ENCODE assay signal across 8 cellular contexts in genomic region chr20:64057628-64058498, GRCh38. TPM values are rescaled to one million over a fixed set of nuclear protein-coding genes. Genes with fewer than 3 reads are reported as not detected.
A peak's percentile ranks its signal among the peaks of the same experiment; 100 is the strongest.
DNase-seq lines count a peak whose midpoint lies in the region; ATAC-seq, FAIRE-seq and TF ChIP-seq lines count a peak whose summit lies in the region.

No MANE protein-coding gene starts in this region.

- peak; percentile 69 to 90 for DNase-seq in A549 (ENCODE audit: low read depth in 1 of 2, low spot score in 1 of 2)
- peak; percentile 66 for DNase-seq in NCI-H187 treated with DMSO at 0.1 percent for 48 hours (lab: John Stamatoyannopoulos, UW)
- peak; percentile 78 for DNase-seq in MCF 10A (ENCODE audit: unreplicated experiment)
- peak; percentile 27 for DNase-seq in kidney glomerular epithelial cell (lab: John Stamatoyannopoulos, UW)
- peak; percentile 70 to 82 for DNase-seq in stimulated activated CD4-positive, alpha-beta T cell treated with anti-CD3 and anti-CD28 coated beads, Interleukin-4, amount 100 ng/mL, for 4 hours
- DNase-seq in occipital lobe (lab: John Stamatoyannopoulos, UW) = no peak

- TF ChIP-seq CTCF in A549 (IDR thresholded peaks at IDR 0.05) (peak; percentile 74), VCaP (conservative IDR thresholded peaks at IDR 0.05) (peak; percentile 96), MCF 10A (IDR thresholded peaks at IDR 0.05; ENCODE audit: unreplicated experiment) (peak; percentile 85)

- peak; percentile 83 to 87 for TF ChIP-seq RAD21 in A549 (conservative IDR thresholded peaks at IDR 0.05 in 1 of 2, IDR thresholded peaks at IDR 0.05 in 1 of 2)

- H3K4me1 ChIP-seq in A549 = peaks cover 47% of the 10 kb centered on the region

- intact Hi-C loops in MCF 10A (cut with micrococcal nuclease) = loop anchor here (1.0 kb wide), 1 partner anchor 19 kb away; no protein-coding TSS in a partner anchor

- peaks cover 13% of the 10 kb centered on the region for H3K4me1 Mint-ChIP-seq in MCF 10A (ENCODE audit: insufficient read depth, unreplicated experiment)

- H3K36me3 Mint-ChIP-seq in MCF 10A (ENCODE audit: insufficient read depth, unreplicated experiment) = no peaks in the 10 kb centered on the region

- no peak for TF ChIP-seq EP300 in A549 (IDR thresholded peaks at IDR 0.05)

- ATAC-seq in A549 = peak; percentile 64 to 82
- peak; percentile 44 for ATAC-seq in GM18907 (IDR thresholded peaks at IDR 0.05; ENCODE audit: unreplicated experiment)

- POLR2A ChIA-PET in A549 (lab: Yijun Ruan, JAX) = no interaction called here
- POLR2A ChIA-PET in MCF 10A (lab: Yijun Ruan, JAX) = interaction anchor here (0.8 to 1.3 kb wide), 4 partner anchors 8 to 77 kb away, joined by 3 to 5 read pairs (median 4); partner anchors contain the start of gene PRPF6

- no peak for TF ChIP-seq POLR2A in A549 (IDR thresholded peaks at IDR 0.05; ENCODE audit: low read length)

- no peaks in the 10 kb centered on the region for H3K27me3 Mint-ChIP-seq in MCF 10A (ENCODE audit: insufficient read depth, unreplicated experiment)

- peak overlapping the region; percentile 25; the same call in 1 of the 3 replicates for H3K4me2 ChIP-seq in A549

- BruUV-seq in MCF 10A (replicated peaks; lab: Mats Ljungman, UMichigan) = no TSS peak

- no peak overlapping the region for H3K27ac Mint-ChIP-seq in MCF 10A (ENCODE audit: low read depth, unreplicated experiment)

- WGBS in A549 (ENCODE audit: missing lambda C conversion rate) = 43% methylated on average over 26 of the region's 33 CpGs

- no peak for FAIRE-seq in A549 (lab: Jason Lieb, UNC)

- H3K9me3 Mint-ChIP-seq in MCF 10A (ENCODE audit: unreplicated experiment) = no peaks in the 10 kb centered on the region

- H3K4me3 Mint-ChIP-seq in MCF 10A (ENCODE audit: unreplicated experiment) = no peak overlapping the region

- H3K27ac ChIP-seq in A549 (peak overlapping the region; percentile 9 to 75; a peak in 4 of 6 replicates), VCaP (peak overlapping the region; percentile 48)

- no peaks in the 10 kb centered on the region for H3K9me3 ChIP-seq in A549

- H3K4me3 ChIP-seq in A549 = no peak overlapping the region

- CTCF ChIA-PET in A549 (lab: Yijun Ruan, JAX) (interaction anchor here (0.6 to 7.2 kb wide), 31 partner anchors 9 to 520 kb away, joined by 3 to 143 read pairs (median 5); partner anchors contain the start of genes C20orf204, LKAAEAR1, NPBWR2 and PRPF6), MCF 10A (lab: Yijun Ruan, JAX) (interaction anchor here (0.6 to 13.7 kb wide), 24 partner anchors 8 to 1043 kb away, joined by 3 to 284 read pairs (median 4); partner anchors contain the start of genes C20orf204, PRPF6 and SAMD10)

TF ChIP-seq in A549, 52 proteins besides CTCF, POLR2A, EP300 and RAD21:
- no peak for TF ChIP-seq TP53 (CRISPR knock-in tag; IDR thresholded peaks at IDR 0.05)
- peak; percentile 60 for TF ChIP-seq SMC3 (IDR thresholded peaks at IDR 0.05)

RNA-seq across cellular contexts. Expression of gene TCEA2, which starts 5.1 kb away (rescaled TPM):
- polyA plus RNA-seq in A549 (2011; rRNA removed) (11.2 and 13.3 TPM in 2 replicates), A549 (2017; fragmentation: RNase III; extraction: RNeasy Plus Mini Kit Qiagen cat#74134 plus additional on column Dnase treatment) (23.3 to 34.7 TPM (median 29.8 TPM) in 3 replicates)
- polyA plus RNA-seq in A549 (2012; cell fraction: cytosol; rRNA removed) = 32.7 and 37.6 TPM in 2 replicates
- polyA plus RNA-seq in A549 (2012; cell fraction: nucleus; rRNA removed) = 84.7 and 87.9 TPM in 2 replicates
- polyA minus RNA-seq in A549 (2011; rRNA and poly(A)+ RNA removed) = 14.4 and 20.1 TPM in 2 replicates
- total RNA-seq in MCF 10A (2022) (30.8 and 39.7 TPM in 2 replicates), occipital lobe (36.0 TPM)

RNA-seq across cellular contexts. Expression of gene SOX18, which starts 8.4 kb away (rescaled TPM):
- polyA plus RNA-seq in A549 (2011; rRNA removed) = 0.13 and 0.19 TPM in 2 replicates
- 1.0 and 1.4 TPM in 2 replicates for polyA plus RNA-seq in A549 (2012; cell fraction: cytosol; rRNA removed)
- polyA plus RNA-seq in A549 (2012; cell fraction: nucleus; rRNA removed) = 1.4 and 2.2 TPM in 2 replicates
- polyA plus RNA-seq in A549 (2017; fragmentation: RNase III; extraction: RNeasy Plus Mini Kit Qiagen cat#74134 plus additional on column Dnase treatment) = 0.92 to 1.4 TPM (median 1.3 TPM) in 3 replicates
- polyA minus RNA-seq in A549 (2011; rRNA and poly(A)+ RNA removed) = 0.15 TPM in 1 of 2 replicates, not detected in the other
- total RNA-seq in MCF 10A (2022) = 0.16 and 0.22 TPM in 2 replicates
- 0.31 TPM for total RNA-seq in occipital lobe

RNA-seq across cellular contexts. Expression of gene RGS19, which starts 21.5 kb away (rescaled TPM):
- polyA plus RNA-seq in A549 (2011; rRNA removed) (12.3 and 13.8 TPM in 2 replicates), A549 (2017; fragmentation: RNase III; extraction: RNeasy Plus Mini Kit Qiagen cat#74134 plus additional on column Dnase treatment) (16.1 to 18.8 TPM (median 16.5 TPM) in 3 replicates)
- polyA plus RNA-seq in A549 (2012; cell fraction: cytosol; rRNA removed) = 29.6 and 43.7 TPM in 2 replicates
- polyA plus RNA-seq in A549 (2012; cell fraction: nucleus; rRNA removed) = 24.2 and 35.7 TPM in 2 replicates
- 10.3 and 14.7 TPM in 2 replicates for polyA minus RNA-seq in A549 (2011; rRNA and poly(A)+ RNA removed)
- total RNA-seq in MCF 10A (2022) (8.2 and 8.8 TPM in 2 replicates), occipital lobe (10.1 TPM)

RNA-seq across cellular contexts. Expression of gene C20orf204, which starts 21.9 kb away (rescaled TPM):
- polyA plus RNA-seq in A549 (2011; rRNA removed) (0.13 and 0.21 TPM in 2 replicates), A549 (2017; fragmentation: RNase III; extraction: RNeasy Plus Mini Kit Qiagen cat#74134 plus additional on column Dnase treatment) (0.49 to 0.69 TPM (median 0.59 TPM) in 3 replicates)
- polyA plus RNA-seq in A549 (2012; cell fraction: cytosol; rRNA removed) = 0.24 and 0.32 TPM in 2 replicates
- 3.0 and 3.8 TPM in 2 replicates for polyA plus RNA-seq in A549 (2012; cell fraction: nucleus; rRNA removed)
- 0.83 and 0.87 TPM in 2 replicates for polyA minus RNA-seq in A549 (2011; rRNA and poly(A)+ RNA removed)
- total RNA-seq in MCF 10A (2022) (1.1 and 2.0 TPM in 2 replicates), occipital lobe (1.2 TPM)

RNA-seq across cellular contexts. Expression of gene OPRL1, which starts 22.0 kb away (rescaled TPM):
- polyA plus RNA-seq in A549 (2011; rRNA removed) (0.54 and 0.98 TPM in 2 replicates), A549 (2017; fragmentation: RNase III; extraction: RNeasy Plus Mini Kit Qiagen cat#74134 plus additional on column Dnase treatment) (0.83 to 1.5 TPM (median 1.2 TPM) in 3 replicates)
- polyA plus RNA-seq in A549 (2012; cell fraction: cytosol; rRNA removed) = 0.44 and 0.76 TPM in 2 replicates
- polyA plus RNA-seq in A549 (2012; cell fraction: nucleus; rRNA removed) = 2.1 and 2.3 TPM in 2 replicates
- 1.2 and 2.0 TPM in 2 replicates for polyA minus RNA-seq in A549 (2011; rRNA and poly(A)+ RNA removed)
- total RNA-seq in MCF 10A (2022) (0.12 and 0.15 TPM in 2 replicates), occipital lobe (14.3 TPM)
